ENCODE assay signal across 1 cellular context in the genomic region with DNA sequence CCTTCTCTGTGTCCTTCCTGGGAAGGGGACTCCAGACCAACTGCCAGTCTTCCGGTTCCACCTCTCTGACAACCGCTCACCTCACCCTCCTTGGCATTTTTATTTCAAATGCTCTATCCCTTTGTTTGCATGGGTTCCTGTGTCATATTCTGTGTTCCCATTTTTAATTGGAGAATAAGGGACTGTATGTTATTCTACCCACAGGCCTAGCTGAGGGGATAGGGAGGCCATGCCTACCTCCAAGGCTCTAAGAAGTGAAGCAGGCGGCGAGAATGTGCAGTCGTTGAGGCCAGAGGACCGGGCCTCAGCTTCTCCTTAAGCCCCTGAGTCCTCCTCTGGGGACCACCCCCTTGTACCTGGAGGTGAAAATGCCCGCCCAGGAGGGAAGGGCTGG.
A peak's percentile ranks its signal among the peaks of the same experiment; 100 is the strongest.
TF ChIP-seq lines count a peak whose summit lies in the region.

No MANE protein-coding gene starts in this region.

TF ChIP-seq in HepG2, 621 proteins besides CTCF, POLR2A, EP300 and RAD21 (continued from another document):
- TF ChIP-seq DRAP1 (CRISPR knock-in tag; IDR thresholded peaks at IDR 0.05) (0 out of 2 replicates have a peak, but pooled peaks have one; percentile 31), GMEB1 (CRISPR knock-in tag; IDR thresholded peaks at IDR 0.05; ENCODE audit: borderline replicate concordance) (peak; percentile 17; the same call in 1 of the 2 replicates), ZNF776 (CRISPR knock-in tag; IDR thresholded peaks at IDR 0.05) (0 out of 2 replicates have a peak, but pooled peaks have one; percentile 12), ZNF576 (CRISPR knock-in tag; IDR thresholded peaks at IDR 0.05) (no peak), TCF12 (IDR thresholded peaks at IDR 0.05) (no peak), TCF12 (CRISPR knock-in tag; IDR thresholded peaks at IDR 0.05) (no peak), KLF12 (CRISPR knock-in tag; IDR thresholded peaks at IDR 0.05; ENCODE audit: borderline replicate concordance) (0 out of 2 replicates have a peak, but pooled peaks have one; percentile 43), ZNF263 (CRISPR knock-in tag; IDR thresholded peaks at IDR 0.05) (peak; percentile 49; the same call in 1 of the 2 replicates), ZNF678 (CRISPR knock-in tag; IDR thresholded peaks at IDR 0.05) (no peak), SAFB2 (CRISPR knock-in tag; IDR thresholded peaks at IDR 0.05; ENCODE audit: borderline replicate concordance, low read depth) (no peak), ZNF451 (CRISPR knock-in tag; IDR thresholded peaks at IDR 0.05) (peak; percentile 48; the same call in 1 of the 2 replicates), SNAPC2 (CRISPR knock-in tag; IDR thresholded peaks at IDR 0.05) (0 out of 2 replicates have a peak, but pooled peaks have one; percentile 16), ZBTB33 (CRISPR knock-in tag; IDR thresholded peaks at IDR 0.05) (0 out of 2 replicates have a peak, but pooled peaks have one; percentile 5), ZNF704 (CRISPR knock-in tag; IDR thresholded peaks at IDR 0.05; ENCODE audit: borderline replicate concordance) (no peak), MTA1 (CRISPR knock-in tag; IDR thresholded peaks at IDR 0.05; ENCODE audit: borderline replicate concordance) (peak; percentile 14; the same call in 1 of the 2 replicates), ARNTL (CRISPR knock-in tag; IDR thresholded peaks at IDR 0.05) (no peak), KAT7 (CRISPR knock-in tag; IDR thresholded peaks at IDR 0.05; ENCODE audit: borderline replicate concordance) (no peak; the same call in 1 of the 2 replicates), GABPA (IDR thresholded peaks at IDR 0.05; ENCODE audit: low read depth, low read length) (no peak), GABPA (CRISPR knock-in tag; IDR thresholded peaks at IDR 0.05; ENCODE audit: low read depth) (0 out of 2 replicates have a peak, but pooled peaks have one; percentile 8), CBX1 (IDR thresholded peaks at IDR 0.05; ENCODE audit: low read depth) (no peak), ZIK1 (CRISPR knock-in tag; IDR thresholded peaks at IDR 0.05; ENCODE audit: borderline replicate concordance, low read depth) (no peak)
- TF ChIP-seq, protein P1, sequence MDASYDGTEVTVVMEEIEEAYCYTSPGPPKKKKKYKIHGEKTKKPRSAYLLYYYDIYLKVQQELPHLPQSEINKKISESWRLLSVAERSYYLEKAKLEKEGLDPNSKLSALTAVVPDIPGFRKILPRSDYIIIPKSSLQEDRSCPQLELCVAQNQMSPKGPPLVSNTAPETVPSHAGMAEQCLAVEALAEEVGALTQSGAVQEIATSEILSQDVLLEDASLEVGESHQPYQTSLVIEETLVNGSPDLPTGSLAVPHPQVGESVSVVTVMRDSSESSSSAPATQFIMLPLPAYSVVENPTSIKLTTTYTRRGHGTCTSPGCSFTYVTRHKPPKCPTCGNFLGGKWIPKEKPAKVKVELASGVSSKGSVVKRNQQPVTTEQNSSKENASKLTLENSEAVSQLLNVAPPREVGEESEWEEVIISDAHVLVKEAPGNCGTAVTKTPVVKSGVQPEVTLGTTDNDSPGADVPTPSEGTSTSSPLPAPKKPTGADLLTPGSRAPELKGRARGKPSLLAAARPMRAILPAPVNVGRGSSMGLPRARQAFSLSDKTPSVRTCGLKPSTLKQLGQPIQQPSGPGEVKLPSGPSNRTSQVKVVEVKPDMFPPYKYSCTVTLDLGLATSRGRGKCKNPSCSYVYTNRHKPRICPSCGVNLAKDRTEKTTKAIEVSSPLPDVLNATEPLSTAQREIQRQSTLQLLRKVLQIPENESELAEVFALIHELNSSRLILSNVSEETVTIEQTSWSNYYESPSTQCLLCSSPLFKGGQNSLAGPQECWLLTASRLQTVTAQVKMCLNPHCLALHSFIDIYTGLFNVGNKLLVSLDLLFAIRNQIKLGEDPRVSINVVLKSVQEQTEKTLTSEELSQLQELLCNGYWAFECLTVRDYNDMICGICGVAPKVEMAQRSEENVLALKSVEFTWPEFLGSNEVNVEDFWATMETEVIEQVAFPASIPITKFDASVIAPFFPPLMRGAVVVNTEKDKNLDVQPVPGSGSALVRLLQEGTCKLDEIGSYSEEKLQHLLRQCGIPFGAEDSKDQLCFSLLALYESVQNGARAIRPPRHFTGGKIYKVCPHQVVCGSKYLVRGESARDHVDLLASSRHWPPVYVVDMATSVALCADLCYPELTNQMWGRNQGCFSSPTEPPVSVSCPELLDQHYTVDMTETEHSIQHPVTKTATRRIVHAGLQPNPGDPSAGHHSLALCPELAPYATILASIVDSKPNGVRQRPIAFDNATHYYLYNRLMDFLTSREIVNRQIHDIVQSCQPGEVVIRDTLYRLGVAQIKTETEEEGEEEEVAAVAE (CRISPR knock-in tag; IDR thresholded peaks at IDR 0.05; ENCODE audit: borderline replicate concordance): no peak
- TF ChIP-seq, protein P2, sequence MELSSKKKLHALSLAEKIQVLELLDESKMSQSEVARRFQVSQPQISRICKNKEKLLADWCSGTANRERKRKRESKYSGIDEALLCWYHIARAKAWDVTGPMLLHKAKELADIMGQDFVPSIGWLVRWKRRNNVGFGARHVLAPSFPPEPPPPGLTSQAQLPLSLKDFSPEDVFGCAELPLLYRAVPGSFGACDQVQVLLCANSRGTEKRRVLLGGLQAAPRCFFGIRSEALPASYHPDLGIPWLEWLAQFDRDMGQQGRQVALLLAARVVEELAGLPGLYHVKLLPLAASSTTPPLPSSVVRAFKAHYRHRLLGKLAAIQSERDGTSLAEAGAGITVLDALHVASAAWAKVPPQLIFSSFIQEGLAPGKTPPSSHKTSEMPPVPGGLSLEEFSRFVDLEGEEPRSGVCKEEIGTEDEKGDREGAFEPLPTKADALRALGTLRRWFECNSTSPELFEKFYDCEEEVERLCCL (CRISPR knock-in tag; IDR thresholded peaks at IDR 0.05; ENCODE audit: borderline replicate concordance): no peak
- TF ChIP-seq, protein P3, sequence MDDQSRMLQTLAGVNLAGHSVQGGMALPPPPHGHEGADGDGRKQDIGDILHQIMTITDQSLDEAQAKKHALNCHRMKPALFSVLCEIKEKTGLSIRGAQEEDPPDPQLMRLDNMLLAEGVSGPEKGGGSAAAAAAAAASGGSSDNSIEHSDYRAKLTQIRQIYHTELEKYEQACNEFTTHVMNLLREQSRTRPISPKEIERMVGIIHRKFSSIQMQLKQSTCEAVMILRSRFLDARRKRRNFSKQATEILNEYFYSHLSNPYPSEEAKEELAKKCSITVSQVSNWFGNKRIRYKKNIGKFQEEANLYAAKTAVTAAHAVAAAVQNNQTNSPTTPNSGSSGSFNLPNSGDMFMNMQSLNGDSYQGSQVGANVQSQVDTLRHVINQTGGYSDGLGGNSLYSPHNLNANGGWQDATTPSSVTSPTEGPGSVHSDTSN (CRISPR knock-in tag; IDR thresholded peaks at IDR 0.05; ENCODE audit: borderline replicate concordance): no peak
